Comparison of ENCODE assay signal across 32 cellular contexts in the genomic region with DNA sequence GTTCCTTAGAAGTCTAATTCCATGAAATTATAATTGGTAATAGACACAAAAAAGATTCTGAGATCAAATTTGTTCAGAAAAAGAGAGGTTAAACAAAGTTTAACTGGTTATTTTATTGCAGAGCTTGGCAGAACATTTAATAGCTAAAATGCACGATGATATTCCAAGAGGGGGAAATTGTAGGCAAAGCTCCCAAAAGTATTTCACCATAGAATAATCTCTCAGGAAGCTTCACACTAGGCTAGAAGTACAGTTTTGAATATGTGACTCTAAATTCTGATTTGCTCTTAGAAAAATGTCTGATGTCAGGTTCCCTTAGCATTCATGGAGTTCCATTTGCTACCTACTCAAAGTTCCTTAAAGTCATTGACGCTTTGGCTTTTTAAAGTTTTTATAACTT.
"Had no signal": no experiment of that assay in that cellular context is flagged by ENCODE, and none has a peak within 500 bp of the region (broad histone marks: within the 10 kb centered on the region; RNA-seq: fewer than 3 reads in every experiment).

No MANE protein-coding gene starts in this region.

- H3K27me3 ChIP-seq: adrenal gland, ascending aorta, body of pancreas, brain microvascular endothelial cell, breast epithelium, cardiac muscle cell had no signal

- H3K4me1 ChIP-seq: adrenal gland, ascending aorta, breast epithelium had no signal

- H3K9me3 ChIP-seq: adrenal gland, ascending aorta, body of pancreas, breast epithelium had no signal

- H3K27ac ChIP-seq: adrenal gland, ascending aorta, body of pancreas, brain microvascular endothelial cell, breast epithelium, cardiac muscle cell had no signal

- ATAC-seq: activated naive CD4-positive, alpha-beta T cell treated with anti-CD3 and anti-CD28 coated beads, Interleukin-2, amount 50 U/mL, for 72 hours; activated naive CD8-positive, alpha-beta T cell treated with anti-CD3 and anti-CD28 coated beads, Interleukin-2, amount 50 U/mL, for 24 hours; activated T-cell treated with anti-CD3 and anti-CD28 coated beads, Interleukin-2, amount 50 U/mL, for 4 hours; activated T-cell treated with anti-CD3 and anti-CD28 coated beads, Interleukin-2, amount 50 U/mL, for 72 hours; activated T-helper 17 cell treated with anti-CD3 and anti-CD28 coated beads, Interleukin-2, amount 50 U/mL, for 72 hours; body of pancreas had no signal

- H3K36me3 ChIP-seq: adrenal gland, ascending aorta, brain microvascular endothelial cell, breast epithelium, cardiac muscle cell had no signal

- DNase-seq: activated effector memory CD4-positive, alpha-beta T cell treated with anti-CD3 and anti-CD28 coated beads, Interleukin-2, amount 50 U/mL, for 16 hours; activated effector memory CD4-positive, alpha-beta T cell treated with Interleukin-2 at 50 U/mL for 16 hours; activated gamma-delta T cell; activated gamma-delta T cell treated with Interleukin-2 at 50 U/mL for 16 hours; activated naive CD4-positive, alpha-beta T cell; activated naive CD4-positive, alpha-beta T cell treated with anti-CD3 and anti-CD28 coated beads for 36 hours; activated naive CD4-positive, alpha-beta T cell treated with anti-CD3 and anti-CD28 coated beads, Interleukin-2, amount 10 ng/mL, durations not matched to agents 7 days and 5 days; activated naive CD4-positive, alpha-beta T cell treated with anti-CD3 and anti-CD28 coated beads, Interleukin-2, amount 50 U/mL, for 16 hours; activated naive CD4-positive, alpha-beta T cell treated with Interleukin-2 at 50 U/mL for 16 hours; activated naive CD8-positive, alpha-beta T cell treated with anti-CD3 and anti-CD28 coated beads for 36 hours; activated naive CD8-positive, alpha-beta T cell treated with anti-CD3 and anti-CD28 coated beads, Interleukin-2, amount 10 ng/mL, durations not matched to agents 7 days and 5 days; activated naive CD8-positive, alpha-beta T cell treated with anti-CD3 and anti-CD28 coated beads, Interleukin-2, amount 50 U/mL, for 24 hours; activated T-cell treated with anti-CD3 and anti-CD28 coated beads for 4 hours; activated T-cell treated with anti-CD3 and anti-CD28 coated beads, Interleukin-2, amount 50 U/mL, for 1 hour; activated T-cell treated with anti-CD3 and anti-CD28 coated beads, Interleukin-2, amount 50 U/mL, for 24 hours; activated T-cell treated with anti-CD3 and anti-CD28 coated beads, Interleukin-2, amount 50 U/mL, for 4 hours; activated T-cell treated with anti-CD3 and anti-CD28 coated beads, Interleukin-2, amount 50 U/mL, for 48 hours; activated T-cell treated with anti-CD3 and anti-CD28 coated beads, Interleukin-2, amount 50 U/mL, for 72 hours; adrenal gland; amniotic stem cell; amygdala; anterior cingulate cortex; body of pancreas; brain microvascular endothelial cell; caudate nucleus; central memory CD4-positive, alpha-beta T cell; cerebellar nuclear complex had no signal

- H3K4me3 ChIP-seq: adrenal gland, ascending aorta, body of pancreas, breast epithelium, cardiac muscle cell had no signal
